27 cellular contexts compared by ENCODE assay signal in the genomic region with DNA sequence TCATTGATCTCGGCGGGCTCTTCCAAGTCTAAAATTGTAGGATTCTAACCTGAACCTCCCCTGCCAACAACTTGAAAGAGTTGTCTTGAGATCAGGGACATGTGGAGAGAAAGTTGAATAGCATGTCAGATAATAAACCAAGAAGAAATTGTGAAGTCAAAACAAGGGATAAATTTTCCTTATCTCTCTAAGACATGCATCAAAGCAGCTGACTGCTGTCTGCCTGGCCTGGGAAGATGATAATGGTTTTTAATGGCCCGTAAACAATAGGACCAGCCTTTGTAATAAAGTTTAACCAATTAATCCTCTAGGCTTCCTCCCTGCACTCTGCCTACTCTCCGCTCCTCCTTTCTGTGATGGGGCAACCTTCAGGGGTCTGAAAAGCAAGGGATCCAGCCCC.
DNase-seq lines count a peak whose midpoint lies in the region; ATAC-seq, FAIRE-seq and TF ChIP-seq lines count a peak whose summit lies in the region.
"Had no signal": no experiment of that assay in that cellular context is flagged by ENCODE, and none has a peak within 500 bp of the region (broad histone marks: within the 10 kb centered on the region; RNA-seq: fewer than 3 reads in every experiment).

No MANE protein-coding gene starts in this region.

- peak; percentile 77 for FAIRE-seq in K562 (lab: Jason Lieb, UNC)
- FAIRE-seq: A204.1, GM12878, H54, HepG2 had no signal

- no peaks in the 10 kb centered on the region for H3K9me1 ChIP-seq in K562 (ENCODE audit: control insufficient read depth, insufficient read depth, low read length)

- no peak for TF ChIP-seq POLR2A in K562 (conservative IDR thresholded peaks at IDR 0.05)

- peak overlapping the region; percentile 94 for H3K27ac Mint-ChIP-seq in nephron progenitor cell
- H3K27ac Mint-ChIP-seq: CD8-positive, alpha-beta T cell had no signal

- no peaks in the 10 kb centered on the region for H3K79me2 ChIP-seq in K562 (ENCODE audit: control insufficient read depth, insufficient read depth, low read length)

- H3K36me3 Mint-ChIP-seq in nephron progenitor cell (ENCODE audit: low read depth): peaks cover 32% of the 10 kb centered on the region
- H3K36me3 Mint-ChIP-seq: CD8-positive, alpha-beta T cell had no signal

- H3K4me1 Mint-ChIP-seq in nephron progenitor cell: peaks cover 39% of the 10 kb centered on the region

- H3K4me3 Mint-ChIP-seq in nephron progenitor cell: no peak overlapping the region
- H3K4me3 Mint-ChIP-seq: CD8-positive, alpha-beta T cell had no signal

- 0% methylated on average over 2 of the region's 4 CpGs for WGBS in K562 (ENCODE audit: insufficient coverage, low coverage, missing lambda C conversion rate)

- peak; percentile 81 for DNase-seq in OCI-M2 (lab: John Stamatoyannopoulos, UW; ENCODE audit: unreplicated experiment)
- DNase-seq in K562 (ENCODE audit: extremely low read depth in 1 of 4, low spot score in 3 of 4): peak; percentile 29 to 70 (median 46)
- no peak for DNase-seq in nephron progenitor cell
- DNase-seq in AML-193 (lab: John Stamatoyannopoulos, UW): no peak
- DNase-seq: Caco-2; CD8-positive, alpha-beta T cell; GDM1; Kasumi-1; NCI-H1092 treated with DMSO at 0.1 percent for 48 hours; NCI-H1436; NCI-H187; NCI-H2081 treated with DMSO at 0.1 percent for 48 hours; NCI-H2171; NCI-H345; NCI-H510A treated with DMSO at 0.1 percent for 48 hours; NCI-H774; PC-9 had no signal

- H3K27ac ChIP-seq in HEK293 (ENCODE audit: extremely low read depth, low read depth, low read length) (no peak overlapping the region), K562 (ENCODE audit: extremely low read depth, low read depth, low read length) (no peak overlapping the region)
- H3K27ac ChIP-seq: C4-2B, PC-9, SJSA1 had no signal

- H3K4me2 ChIP-seq in K562 (ENCODE audit: insufficient read depth, low read length): peak overlapping the region; percentile 30; the same call in 1 of the 2 replicates
- H3K4me2 ChIP-seq: PC-9 had no signal

- H3K9ac ChIP-seq in K562 (ENCODE audit: insufficient read depth in 1 of 2, low read depth in 2 of 2, low read length in 2 of 2): no peak overlapping the region

- H3K36me3 ChIP-seq in HEK293 (ENCODE audit: control insufficient read depth in 2 of 2, insufficient read depth in 1 of 2, low read length in 2 of 2): no peaks in the 10 kb centered on the region
- H3K36me3 ChIP-seq in K562 (ENCODE audit: control insufficient read depth, insufficient read depth, low read length): no peaks in the 10 kb centered on the region
- H3K36me3 ChIP-seq: SJSA1 had no signal

- CTCF ChIA-PET in HEK293 (lab: Yijun Ruan, JAX) (no interaction called here), K562 (lab: Yijun Ruan, JAX; ENCODE audit: low intra/inter-chr PET ratio) (no interaction called here)

- peaks cover 4% of the 10 kb centered on the region; the same call in 1 of the 2 replicates for H4K20me1 ChIP-seq in K562 (replicated peaks; ENCODE audit: control insufficient read depth, insufficient read depth, low read length)

- no peak for TF ChIP-seq CTCF in HEK293 (tag by site-specific recombination; IDR thresholded peaks at IDR 0.05)
- TF ChIP-seq CTCF in K562 (IDR thresholded peaks at IDR 0.05 in 2 of 3, conservative IDR thresholded peaks at IDR 0.05 in 1 of 3; ENCODE audit: insufficient read depth in 2 of 3, low read depth in 1 of 3, low read length in 3 of 3): no peak
- no peak for TF ChIP-seq CTCF in nephron progenitor cell (IDR thresholded peaks at IDR 0.05)

- in situ Hi-C loops in K562 (cut with MboI): no loop called here

- H3K9me3 ChIP-seq in HEK293 (ENCODE audit: control insufficient read depth, insufficient read depth, low read depth, low read length) (no peaks in the 10 kb centered on the region), K562 (replicated peaks; ENCODE audit: control insufficient read depth, insufficient read depth, low read depth, low read length) (no peaks in the 10 kb centered on the region)
- H3K9me3 ChIP-seq: Caco-2, SJSA1 had no signal

- peaks cover 2% of the 10 kb centered on the region for H3K27me3 Mint-ChIP-seq in nephron progenitor cell (ENCODE audit: low read depth, poor library complexity)

- POLR2A ChIA-PET in HEK293 (lab: Yijun Ruan, JAX): no interaction called here
- POLR2A ChIA-PET in K562 (lab: Yijun Ruan, JAX): interaction anchor here (0.7 to 1.0 kb wide), 2 partner anchors 68 to 312 kb away, joined by 3 read pairs; partner anchors contain the start of gene DPF3

- H3K4me3 ChIP-seq in HEK293 (ENCODE audit: low read depth, low read length) (no peak overlapping the region), K562 (no peak overlapping the region)
- H3K4me3 ChIP-seq: GM12878, PC-9, SJSA1 had no signal

- intact Hi-C loops in K562 (cut with micrococcal nuclease): loop anchor here (5.0 to 10.0 kb wide), 2 partner anchors 66 to 81 kb away; partner anchors contain the start of gene DPF3

- peak; percentile 91 for TF ChIP-seq EP300 in K562 (IDR thresholded peaks at IDR 0.05; ENCODE audit: low read length)

- H3K4me1 ChIP-seq in HEK293 (ENCODE audit: control insufficient read depth, insufficient read depth, low read length) (peaks cover 3% of the 10 kb centered on the region), K562 (replicated peaks in 1 of 2; ENCODE audit: control insufficient read depth in 2 of 2, insufficient read depth in 2 of 2, low read length in 2 of 2) (peaks cover 14 to 31% of the 10 kb centered on the region in 2 experiments; a peak in 3 of 5 replicates)
- H3K4me1 ChIP-seq: Caco-2, SJSA1 had no signal

- H3K27me3 ChIP-seq in K562 (ENCODE audit: control insufficient read depth in 2 of 2, insufficient read depth in 2 of 2, low read length in 2 of 2): peaks cover 0 to 4% of the 10 kb centered on the region in 2 experiments; a peak in 1 of 5 replicates
- H3K27me3 ChIP-seq: SJSA1 had no signal

- TF ChIP-seq RAD21 in K562 (CRISPR knock-in tag; conservative IDR thresholded peaks at IDR 0.05 in 1 of 2, IDR thresholded peaks at IDR 0.05 in 1 of 2): 0 out of 4 replicates have a peak, but pooled peaks of 1 of the 2 experiments have one; percentile 13

- no peak overlapping the region for H2AFZ ChIP-seq in K562 (ENCODE audit: low read depth, low read length)
- H2AFZ ChIP-seq: PC-9 had no signal

- ATAC-seq in K562: peak; percentile 77
- ATAC-seq in GM21786 (IDR thresholded peaks at IDR 0.05; ENCODE audit: unreplicated experiment): no peak
- ATAC-seq in GM21390 (IDR thresholded peaks at IDR 0.05; ENCODE audit: unreplicated experiment): no peak
- ATAC-seq: CD8-positive, alpha-beta T cell; GM12878; HepG2; Right ventricle myocardium inferior had no signal

- no TSS peak for BruUV-seq in K562 (replicated peaks; lab: Mats Ljungman, UMichigan)

- peaks cover 4% of the 10 kb centered on the region for H3K9me3 Mint-ChIP-seq in nephron progenitor cell
- H3K9me3 Mint-ChIP-seq: CD8-positive, alpha-beta T cell had no signal

TF ChIP-seq in HEK293, 187 proteins besides CTCF, POLR2A, EP300 and RAD21:
- TF ChIP-seq ZNF670 (tag by site-specific recombination; IDR thresholded peaks at IDR 0.05; ENCODE audit: low read depth) (no peak), ZNF214 (tag by site-specific recombination; IDR thresholded peaks at IDR 0.05; ENCODE audit: borderline replicate concordance) (no peak), ZNF266 (tag by site-specific recombination; IDR thresholded peaks at IDR 0.05; ENCODE audit: low read depth) (no peak), PRDM6 (tag by site-specific recombination; IDR thresholded peaks at IDR 0.05) (peak; percentile 43; the same call in 1 of the 2 replicates), TCF7L2 (IDR thresholded peaks at IDR 0.05; ENCODE audit: borderline replicate concordance, low read depth, low read length) (peak; percentile 59; the same call in 1 of the 2 replicates)

TF ChIP-seq in K562, 482 proteins besides CTCF, POLR2A, EP300 and RAD21 (continues in another document):
- no peak for TF ChIP-seq CEBPB (tag; IDR thresholded peaks at IDR 0.05)
- TF ChIP-seq ZNF644 (tag; IDR thresholded peaks at IDR 0.05; ENCODE audit: low read depth): peak; percentile 94
- TF ChIP-seq, protein P1, sequence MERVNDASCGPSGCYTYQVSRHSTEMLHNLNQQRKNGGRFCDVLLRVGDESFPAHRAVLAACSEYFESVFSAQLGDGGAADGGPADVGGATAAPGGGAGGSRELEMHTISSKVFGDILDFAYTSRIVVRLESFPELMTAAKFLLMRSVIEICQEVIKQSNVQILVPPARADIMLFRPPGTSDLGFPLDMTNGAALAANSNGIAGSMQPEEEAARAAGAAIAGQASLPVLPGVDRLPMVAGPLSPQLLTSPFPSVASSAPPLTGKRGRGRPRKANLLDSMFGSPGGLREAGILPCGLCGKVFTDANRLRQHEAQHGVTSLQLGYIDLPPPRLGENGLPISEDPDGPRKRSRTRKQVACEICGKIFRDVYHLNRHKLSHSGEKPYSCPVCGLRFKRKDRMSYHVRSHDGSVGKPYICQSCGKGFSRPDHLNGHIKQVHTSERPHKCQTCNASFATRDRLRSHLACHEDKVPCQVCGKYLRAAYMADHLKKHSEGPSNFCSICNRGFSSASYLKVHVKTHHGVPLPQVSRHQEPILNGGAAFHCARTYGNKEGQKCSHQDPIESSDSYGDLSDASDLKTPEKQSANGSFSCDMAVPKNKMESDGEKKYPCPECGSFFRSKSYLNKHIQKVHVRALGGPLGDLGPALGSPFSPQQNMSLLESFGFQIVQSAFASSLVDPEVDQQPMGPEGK (CRISPR knock-in tag; IDR thresholded peaks at IDR 0.05; ENCODE audit: borderline replicate concordance): no peak
- TF ChIP-seq NR2C1 (IDR thresholded peaks at IDR 0.05): no peak
- 0 out of 2 replicates have a peak, but pooled peaks have one; percentile 44 for TF ChIP-seq NR2C1 (tag; IDR thresholded peaks at IDR 0.05)
- no peak for TF ChIP-seq ESRRB (CRISPR knock-in tag; IDR thresholded peaks at IDR 0.05; ENCODE audit: borderline replicate concordance)
- TF ChIP-seq ZNF766 (CRISPR knock-in tag; conservative IDR thresholded peaks at IDR 0.05): peak; percentile 93
- TF ChIP-seq, protein P2, sequence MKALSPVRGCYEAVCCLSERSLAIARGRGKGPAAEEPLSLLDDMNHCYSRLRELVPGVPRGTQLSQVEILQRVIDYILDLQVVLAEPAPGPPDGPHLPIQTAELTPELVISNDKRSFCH (CRISPR knock-in tag; IDR thresholded peaks at IDR 0.05): no peak
- TF ChIP-seq, protein P2 (tag; IDR thresholded peaks at IDR 0.05): peak; percentile 61; the same call in 1 of the 2 replicates

Comparison
In these comparisons a context has a peak if more than half of its experiments do, and no peak if none do; other contexts are left out.
1. DNase-seq: peak in OCI-M2 (single experiment) and K562 (4 of 4); none in nephron progenitor cell (single experiment) and AML-193 (0 of 2).
2. Of the 44 proteins assayed by ChIP-seq in both K562 and HEK293: peak only in K562: KLF16, PRDM10, ZEB2, ZNF175, ZNF274, ZNF311 and 1 more; only in HEK293: TCF7L2; in both: none; in neither: 33; mixed calls (peak in some experiments, not most) for 3.